Comparison of ENCODE assay signal across 20 cellular contexts in genomic region chr4:120842046-120842445, GRCh38.
DNase-seq lines count a peak whose midpoint lies in the region; ATAC-seq, FAIRE-seq and TF ChIP-seq lines count a peak whose summit lies in the region.
"Had no signal": no experiment of that assay in that cellular context is flagged by ENCODE, and none has a peak within 500 bp of the region (broad histone marks: within the 10 kb centered on the region; RNA-seq: fewer than 3 reads in every experiment).

No MANE protein-coding gene starts in this region.

- H3K9me3 Mint-ChIP-seq in activated naive CD4-positive, alpha-beta T cell treated with anti-CD3 and anti-CD28 coated beads, Interleukin-2, amount 50 U/mL, for 72 hours, result no peaks in the 10 kb centered on the region
- H3K9me3 Mint-ChIP-seq: activated naive CD8-positive, alpha-beta T cell treated with anti-CD3 and anti-CD28 coated beads, Interleukin-2, amount 50 U/mL, for 24 hours; activated T-cell treated with anti-CD3 and anti-CD28 coated beads, Interleukin-2, amount 50 U/mL, for 72 hours; neural crest cell had no signal

- ATAC-seq in GM21515 (IDR thresholded peaks at IDR 0.05; ENCODE audit: unreplicated experiment), result no peak
- no peak for ATAC-seq in activated naive CD4-positive, alpha-beta T cell treated with anti-CD3 and anti-CD28 coated beads, Interleukin-2, amount 50 U/mL, for 72 hours
- no peak for ATAC-seq in HG03039 (IDR thresholded peaks at IDR 0.05; ENCODE audit: unreplicated experiment)
- ATAC-seq: activated naive CD8-positive, alpha-beta T cell treated with anti-CD3 and anti-CD28 coated beads, Interleukin-2, amount 50 U/mL, for 24 hours; activated T-cell treated with anti-CD3 and anti-CD28 coated beads, Interleukin-2, amount 50 U/mL, for 72 hours; left lobe of liver had no signal

- no peaks in the 10 kb centered on the region for H3K36me3 Mint-ChIP-seq in activated naive CD4-positive, alpha-beta T cell treated with anti-CD3 and anti-CD28 coated beads, Interleukin-2, amount 50 U/mL, for 72 hours

- TF ChIP-seq POLR2A in H54 (IDR thresholded peaks at IDR 0.05; ENCODE audit: low read depth, low read length), result no peak

- no peaks in the 10 kb centered on the region for H3K27me3 ChIP-seq in endocrine pancreas (ENCODE audit: control insufficient read depth, insufficient read depth, low read length)
- H3K27me3 ChIP-seq: BLaER1 treated with 17β-estradiol and CSF1 and Interleukin-3, amounts not matched to agents 10 nM and 100 nM; MG63 had no signal

- H3K9me3 ChIP-seq in endocrine pancreas (ENCODE audit: control insufficient read depth, low read length) (no peaks in the 10 kb centered on the region), mesodermal cell (ENCODE audit: control insufficient read depth, low read length) (no peaks in the 10 kb centered on the region)
- H3K9me3 ChIP-seq: MG63 had no signal

- H3K36me3 ChIP-seq in endocrine pancreas (ENCODE audit: control insufficient read depth, insufficient read depth, low read length), result no peaks in the 10 kb centered on the region
- no peaks in the 10 kb centered on the region for H3K36me3 ChIP-seq in mesodermal cell (ENCODE audit: control insufficient read depth, insufficient read depth, low read length)
- H3K36me3 ChIP-seq: BLaER1 treated with 17β-estradiol and CSF1 and Interleukin-3, amounts not matched to agents 10 nM and 100 nM; MG63 had no signal

- FAIRE-seq in H54 (lab: Jason Lieb, UNC), result no peak

- no peak overlapping the region for H3K9ac ChIP-seq in endocrine pancreas (ENCODE audit: control insufficient read depth, insufficient read depth, low read length)
- H3K9ac ChIP-seq: BLaER1 treated with 17β-estradiol and CSF1 and Interleukin-3, amounts not matched to agents 10 nM and 100 nM had no signal

- H3K27ac Mint-ChIP-seq in activated naive CD4-positive, alpha-beta T cell treated with anti-CD3 and anti-CD28 coated beads, Interleukin-2, amount 50 U/mL, for 72 hours, result no peak overlapping the region
- H3K27ac Mint-ChIP-seq: activated naive CD8-positive, alpha-beta T cell treated with anti-CD3 and anti-CD28 coated beads, Interleukin-2, amount 50 U/mL, for 24 hours; activated T-cell treated with anti-CD3 and anti-CD28 coated beads, Interleukin-2, amount 50 U/mL, for 72 hours had no signal

- no peak overlapping the region for H3K4me3 ChIP-seq in AG09309 (ENCODE audit: control insufficient read depth, low read depth, low read length)
- H3K4me3 ChIP-seq in endocrine pancreas (ENCODE audit: control insufficient read depth, insufficient read depth, low read length), result peak overlapping the region; percentile 47
- H3K4me3 ChIP-seq in mesodermal cell (ENCODE audit: extremely low read depth, insufficient read depth, low read length, poor library complexity, severe bottlenecking), result no peak overlapping the region
- H3K4me3 ChIP-seq: BLaER1 treated with 17β-estradiol and CSF1 and Interleukin-3, amounts not matched to agents 10 nM and 100 nM; MG63; skin epidermis had no signal

- peak overlapping the region; percentile 38 for H3K27ac ChIP-seq in mesodermal cell (ENCODE audit: low read depth, low read length, severe bottlenecking)
- H3K27ac ChIP-seq: BLaER1 treated with 17β-estradiol and CSF1 and Interleukin-3, amounts not matched to agents 10 nM and 100 nM; skin epidermis had no signal

- H3K4me1 ChIP-seq in endocrine pancreas (ENCODE audit: control insufficient read depth, insufficient read depth, low read length) (no peaks in the 10 kb centered on the region), mesodermal cell (ENCODE audit: control insufficient read depth, insufficient read depth, low read length, poor library complexity, severe bottlenecking) (no peaks in the 10 kb centered on the region)
- H3K4me1 ChIP-seq: BLaER1 treated with 17β-estradiol and CSF1 and Interleukin-3, amounts not matched to agents 10 nM and 100 nM had no signal

- DNase-seq in AG09309 (ENCODE audit: low read depth) (peak; percentile 24), NCI-H128 (lab: John Stamatoyannopoulos, UW; ENCODE audit: unreplicated experiment) (peak; percentile 1), H54 (ENCODE audit: insufficient read length, low spot score) (no peak)
- no peak for DNase-seq in activated naive CD4-positive, alpha-beta T cell treated with anti-CD3 and anti-CD28 coated beads, Interleukin-2, amount 50 U/mL, for 72 hours (ENCODE audit: low spot score in 2 of 2)
- DNase-seq: activated CD4-positive, alpha-beta T cell treated with anti-CD3 and anti-CD28 coated beads, Interleukin-2, amount 50 U/mL, for 48 hours; activated naive CD8-positive, alpha-beta T cell treated with anti-CD3 and anti-CD28 coated beads, Interleukin-2, amount 50 U/mL, for 24 hours; activated T-cell treated with anti-CD3 and anti-CD28 coated beads, Interleukin-2, amount 50 U/mL, for 72 hours; DMS79; GOT3; NCI-H2107; stimulated activated naive CD4-positive, alpha-beta T cell had no signal

- WGBS in mesodermal cell (ENCODE audit: insufficient coverage in 2 of 2), 2 experiments, result 96% methylated on average over 3 of the region's 3 CpGs; no CpG with 5 or more reads in 1 of the 2 experiments

- TF ChIP-seq CTCF in AG09309 (IDR thresholded peaks at IDR 0.05; ENCODE audit: control insufficient read depth, insufficient read depth, low read depth, low read length, missing control alignments), result no peak

Comparison
In these comparisons a context has a peak if more than half of its experiments do, and no peak if none do; other contexts are left out.
1. DNase-seq: peak in AG09309 (single experiment) and NCI-H128 (single experiment); none in H54 (single experiment) and activated naive CD4-positive, alpha-beta T cell treated with anti-CD3 and anti-CD28 coated beads, Interleukin-2, amount 50 U/mL, for 72 hours (0 of 2).